ENCODE assay signal across 14 cellular contexts in the genomic region with DNA sequence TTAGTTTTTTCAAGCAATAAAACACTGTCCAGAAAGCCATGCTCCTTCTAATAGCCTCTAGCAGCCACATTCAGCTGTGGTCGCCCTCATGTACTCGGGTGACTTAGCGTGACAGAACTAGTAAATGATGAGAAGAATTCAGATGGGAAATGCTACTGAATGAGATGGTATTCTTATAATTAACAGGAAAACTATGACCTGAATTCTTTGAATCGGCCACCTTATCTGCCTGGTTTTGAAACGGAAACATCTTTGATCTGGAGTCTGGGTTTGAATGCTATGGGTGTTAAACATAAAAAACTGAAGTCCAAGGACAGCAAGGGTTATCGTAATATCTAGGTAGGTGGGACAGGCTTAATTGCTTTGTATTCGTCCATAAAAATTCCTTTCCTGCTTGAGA.
"Had no signal": no experiment of that assay in that cellular context is flagged by ENCODE, and none has a peak within 500 bp of the region (broad histone marks: within the 10 kb centered on the region; RNA-seq: fewer than 3 reads in every experiment).

No MANE protein-coding gene starts in this region.

- DNase-seq: activated CD4-positive, alpha-beta T cell treated with anti-CD3 and anti-CD28 coated beads, Interleukin-2, amount 50 U/mL, for 1 hour; activated effector memory CD4-positive, alpha-beta T cell treated with anti-CD3 and anti-CD28 coated beads, Interleukin-2, amount 50 U/mL, for 16 hours; amniotic stem cell; body of pancreas; central memory CD4-positive, alpha-beta T cell; hippocampal formation; kidney; mesendoderm; occipital lobe; spleen; stomach; testis; upper lobe of right lung had no signal

- FAIRE-seq: kidney, TTC549 had no signal
